34 cellular contexts compared by ENCODE assay signal in genomic region chr5:177966839-177967167, GRCh38. TPM values are rescaled to one million over a fixed set of nuclear protein-coding genes. Genes with fewer than 3 reads are reported as not detected.
"Had no signal": no experiment of that assay in that cellular context is flagged by ENCODE, and none has a peak within 500 bp of the region (broad histone marks: within the 10 kb centered on the region; RNA-seq: fewer than 3 reads in every experiment).

No MANE protein-coding gene starts in this region.

- H3K27me3 ChIP-seq: colonic mucosa had no signal

- H3K4me1 ChIP-seq: colonic mucosa, esophagus squamous epithelium, gastroesophageal sphincter, heart right ventricle had no signal

- H3K27ac ChIP-seq: colonic mucosa, esophagus squamous epithelium, gastroesophageal sphincter, heart right ventricle, WERI-Rb-1 had no signal

- ATAC-seq: activated CD4-positive, CD25-positive, alpha-beta regulatory T cell treated with anti-CD3 and anti-CD28 coated beads, Interleukin-2, amount 50 U/mL, for 24 hours; activated CD8-positive, alpha-beta T cell treated with anti-CD3 and anti-CD28 coated beads for 36 hours; activated T-cell treated with anti-CD3 and anti-CD28 coated beads, Interleukin-2, amount 50 U/mL, for 4 hours; activated T-helper 17 cell treated with anti-CD3 and anti-CD28 coated beads, Interleukin-2, amount 50 U/mL, for 72 hours; gastroesophageal sphincter; heart right ventricle; T-helper 17 cell had no signal

- DNase-seq: activated B cell treated with CpG ODN at 0.5 μM for 24 hours; activated CD4-positive, alpha-beta T cell treated with anti-CD3 and anti-CD28 coated beads for 48 hours; activated CD4-positive, alpha-beta T cell treated with anti-CD3 and anti-CD28 coated beads, Interleukin-2, amount 50 U/mL, for 1 hour; activated CD4-positive, alpha-beta T cell treated with anti-CD3 and anti-CD28 coated beads, Interleukin-2, amount 50 U/mL, for 48 hours; activated CD8-positive, alpha-beta memory T cell treated with anti-CD3 and anti-CD28 coated beads for 24 hours; activated CD8-positive, alpha-beta T cell treated with anti-CD3 and anti-CD28 coated beads for 36 hours; activated effector memory CD4-positive, alpha-beta T cell treated with Interleukin-2 at 50 U/mL for 16 hours; activated gamma-delta T cell treated with Interleukin-2 at 50 U/mL for 16 hours; activated naive CD4-positive, alpha-beta T cell treated with anti-CD3 and anti-CD28 coated beads, Interleukin-2, amount 50 U/mL, for 16 hours; activated naive CD4-positive, alpha-beta T cell treated with Interleukin-2 at 50 U/mL for 16 hours; activated T-cell treated with anti-CD3 and anti-CD28 coated beads, Interleukin-2, amount 50 U/mL, for 4 hours; amniotic stem cell; anterior cingulate cortex; caudate nucleus; cerebellar nuclear complex; colonic mucosa; effector CD8-positive, alpha-beta T cell; erythroblast; esophagus squamous epithelium; foreskin melanocyte; heart right ventricle; T-helper 1 cell; T-helper 17 cell; T1000; WERI-Rb-1 had no signal

- H3K9me3 ChIP-seq: colonic mucosa, esophagus squamous epithelium, gastroesophageal sphincter, heart right ventricle had no signal

- FAIRE-seq: astrocyte had no signal

- H3K36me3 ChIP-seq: colonic mucosa, esophagus squamous epithelium, gastroesophageal sphincter, heart right ventricle, WERI-Rb-1 had no signal

- H3K4me3 ChIP-seq: colonic mucosa, esophagus squamous epithelium, gastroesophageal sphincter, heart right ventricle had no signal

RNA-seq across cellular contexts. Expression of gene PROP1, which starts 29.2 kb away (rescaled TPM):
- total RNA-seq: activated B cell treated with CpG ODN at 0.5 μM for 24 hours; activated CD8-positive, alpha-beta T cell treated with anti-CD3 and anti-CD28 coated beads for 36 hours; activated T-cell treated with anti-CD3 and anti-CD28 coated beads, Interleukin-2, amount 50 U/mL, for 4 hours; activated T-helper 17 cell treated with anti-CD3 and anti-CD28 coated beads, Interleukin-2, amount 50 U/mL, for 72 hours; astrocyte; colonic mucosa; dermis microvascular lymphatic vessel endothelial cell; esophagus squamous epithelium; fibroblast of lung; fibroblast of villous mesenchyme; gastroesophageal sphincter; glomerular endothelial cell; heart right ventricle; T-helper 17 cell had no signal
- polyA plus RNA-seq: adipose tissue, fibroblast of lung, heart right ventricle had no signal
